Comparison of ENCODE assay signal across 20 cellular contexts in genomic region chr11:45374632-45375031, GRCh38.
DNase-seq lines count a peak whose midpoint lies in the region; ATAC-seq and TF ChIP-seq lines count a peak whose summit lies in the region.
"Had no signal": no experiment of that assay in that cellular context is flagged by ENCODE, and none has a peak within 500 bp of the region (broad histone marks: within the 10 kb centered on the region; RNA-seq: fewer than 3 reads in every experiment).

No MANE protein-coding gene starts in this region.

- CTCF ChIA-PET in Calu3 (lab: Charles Lee) = interaction anchor here (0.7 to 1.3 kb wide), 2 partner anchors 280 to 397 kb away, joined by 3 to 5 read pairs; no protein-coding TSS in a partner anchor

- H3K36me3 Mint-ChIP-seq in Calu3 (ENCODE audit: insufficient read depth, unreplicated experiment) = no peaks in the 10 kb centered on the region

- no peak overlapping the region for H3K4me3 Mint-ChIP-seq in Calu3 (ENCODE audit: low read depth, unreplicated experiment)
- H3K4me3 Mint-ChIP-seq: GM23338 had no signal

- H3K27me3 Mint-ChIP-seq in Calu3 (ENCODE audit: unreplicated experiment) = peaks cover 100% of the 10 kb centered on the region

- no peak overlapping the region for H3K27ac Mint-ChIP-seq in Calu3 (ENCODE audit: unreplicated experiment)
- H3K27ac Mint-ChIP-seq: GM23338 had no signal

- no peaks in the 10 kb centered on the region for H3K9me3 Mint-ChIP-seq in Calu3 (ENCODE audit: low read depth, unreplicated experiment)
- H3K9me3 Mint-ChIP-seq: GM23338 had no signal

- intact Hi-C loops in Calu3 (cut with micrococcal nuclease; ENCODE audit: unreplicated experiment) = loop anchor here (10.0 kb wide), 2 partner anchors 280 to 400 kb away; no protein-coding TSS in a partner anchor

- no peaks in the 10 kb centered on the region for H3K4me1 Mint-ChIP-seq in Calu3 (ENCODE audit: low read depth, unreplicated experiment)

- peak; percentile 26 for DNase-seq in activated T-cell treated with anti-CD3 and anti-CD28 coated beads, Interleukin-2, amount 50 U/mL, for 1 hour
- DNase-seq in activated T-cell treated with anti-CD3 and anti-CD28 coated beads, Interleukin-2, amount 50 U/mL, for 48 hours = no peak
- peak; percentile 4 for DNase-seq in Calu3
- peak; percentile 14 for DNase-seq in astrocyte of the hippocampus (ENCODE audit: low read depth, low spot score)
- DNase-seq in mesenteric fat pad (ENCODE audit: low spot score) = peak; percentile 22
- DNase-seq in SHP77 (lab: John Stamatoyannopoulos, UW) = no peak
- no peak for DNase-seq in medulla oblongata (ENCODE audit: extremely low spot score)
- DNase-seq: activated gamma-delta T cell; aorta; DMS153; effector CD4-positive, alpha-beta T cell; esophagus squamous epithelium; GF-D8; IMR-90; NCI-H1694; stimulated activated naive CD4-positive, alpha-beta T cell treated with Interleukin-2 at 50 U/mL for 16 hours; tibial artery had no signal

- no peak for TF ChIP-seq CTCF in Calu3 (IDR thresholded peaks at IDR 0.05; ENCODE audit: unreplicated experiment)

- ATAC-seq in GM21717 (IDR thresholded peaks at IDR 0.05; ENCODE audit: unreplicated experiment) = no peak
- ATAC-seq: gastroesophageal sphincter, GM23338 had no signal

- no TSS peak for BruUV-seq in Calu3 (replicated peaks; lab: Mats Ljungman, UMichigan)

Comparison
In these comparisons a context has a peak if more than half of its experiments do, and no peak if none do; other contexts are left out.
1. DNase-seq: peak in activated T-cell treated with anti-CD3 and anti-CD28 coated beads, Interleukin-2, amount 50 U/mL, for 1 hour (single experiment), Calu3 (single experiment), astrocyte of the hippocampus (single experiment) and mesenteric fat pad (single experiment); none in activated T-cell treated with anti-CD3 and anti-CD28 coated beads, Interleukin-2, amount 50 U/mL, for 48 hours (0 of 2), SHP77 (0 of 2) and medulla oblongata (single experiment).